In genomic region chr1:54253480-54253879, GRCh38 we compare ENCODE assay signal across 9 cellular contexts. TPM values are rescaled to one million over a fixed set of nuclear protein-coding genes. Genes with fewer than 3 reads are reported as not detected.
DNase-seq lines count a peak whose midpoint lies in the region; ATAC-seq and TF ChIP-seq lines count a peak whose summit lies in the region.
"Had no signal": no experiment of that assay in that cellular context is flagged by ENCODE, and none has a peak within 500 bp of the region (broad histone marks: within the 10 kb centered on the region; RNA-seq: fewer than 3 reads in every experiment).

No MANE protein-coding gene starts in this region.

- no peaks in the 10 kb centered on the region for H3K27me3 Mint-ChIP-seq in CD4-positive, alpha-beta T cell

- no peak overlapping the region for H3K23ac ChIP-seq in IMR-90 (ENCODE audit: low read depth, low read length)

- DNase-seq in AG08396 (ENCODE audit: low spot score): peak; percentile 94
- DNase-seq in IMR-90: peak; percentile 94
- DNase-seq in astrocyte of the spinal cord (ENCODE audit: low read depth, low spot score): peak; percentile 96
- DNase-seq in kidney epithelial cell (ENCODE audit: low read depth): peak; percentile 86
- no peak for DNase-seq in amygdala (lab: John Stamatoyannopoulos, UW)
- no peak for DNase-seq in CD4-positive, alpha-beta T cell
- no peak for DNase-seq in dorsolateral prefrontal cortex
- DNase-seq: activated T-cell treated with anti-CD3 and anti-CD28 coated beads for 4 hours had no signal

- TF ChIP-seq CTCF in IMR-90 (conservative IDR thresholded peaks at IDR 0.05; ENCODE audit: low read depth, low read length) (0 out of 2 replicates have a peak, but pooled peaks have one; percentile 3), astrocyte of the spinal cord (IDR thresholded peaks at IDR 0.05; ENCODE audit: low read depth, low read length) (no peak), kidney epithelial cell (IDR thresholded peaks at IDR 0.05; ENCODE audit: insufficient read depth, low read length, poor library complexity, severe bottlenecking) (no peak), dorsolateral prefrontal cortex (IDR thresholded peaks at IDR 0.05 in 54 of 56, conservative IDR thresholded peaks at IDR 0.05 in 2 of 56; ENCODE audit: low read depth in 1 of 56, partially characterized antibody in 56 of 56) (no peak)
- no peak for TF ChIP-seq CTCF in CD4-positive, alpha-beta T cell (IDR thresholded peaks at IDR 0.05)

- H3K4me3 ChIP-seq in IMR-90 (ENCODE audit: insufficient read depth, low read depth, low read length): no peak overlapping the region
- H3K4me3 ChIP-seq in astrocyte of the spinal cord (ENCODE audit: low read depth, low read length): no peak overlapping the region
- no peak overlapping the region for H3K4me3 ChIP-seq in kidney epithelial cell (ENCODE audit: low read depth, low read length)
- H3K4me3 ChIP-seq in dorsolateral prefrontal cortex: no peak overlapping the region

- peak overlapping the region; percentile 53 for H4K91ac ChIP-seq in IMR-90 (ENCODE audit: insufficient read depth, low read depth, low read length)

- dilution Hi-C loops in IMR-90 (cut with HindIII; ENCODE audit: low sequenced_read_pairs, unreplicated experiment): no loop called here

- H2AK9ac ChIP-seq in IMR-90 (replicated peaks; ENCODE audit: low read depth, low read length, poor library complexity): peak overlapping the region; percentile 2

- no peak for TF ChIP-seq POLR2A in IMR-90 (IDR thresholded peaks at IDR 0.05; ENCODE audit: low read depth, low read length)

- CTCF ChIA-PET in IMR-90 (lab: Yijun Ruan, JAX): no interaction called here
- CTCF ChIA-PET in CD4-positive, alpha-beta T cell (lab: Charles Lee): no interaction called here

- peaks cover 22% of the 10 kb centered on the region for H3K4me1 ChIP-seq in IMR-90 (ENCODE audit: control insufficient read depth, insufficient read depth, low read length)

- peaks cover 49% of the 10 kb centered on the region for H3K36me3 Mint-ChIP-seq in CD4-positive, alpha-beta T cell (ENCODE audit: low read depth)

- peaks cover 14% of the 10 kb centered on the region; the same call in 1 of the 2 replicates for H4K20me1 ChIP-seq in IMR-90 (ENCODE audit: insufficient read depth, low read length)

- intact Hi-C loops in IMR-90 (cut with micrococcal nuclease) (loop anchor here (5.0 kb wide), 1 partner anchor 234 kb away; no protein-coding TSS in a partner anchor), dorsolateral prefrontal cortex (cut with DNase I) (no loop called here)
- intact Hi-C loops in CD4-positive, alpha-beta T cell (cut with DNase I, micrococcal nuclease): no loop called here

- TF ChIP-seq RAD21 in IMR-90 (IDR thresholded peaks at IDR 0.05; ENCODE audit: low read length): 0 out of 2 replicates have a peak, but pooled peaks have one; percentile 21

- peaks cover 20% of the 10 kb centered on the region; the same call in 1 of the 2 replicates for H3K36me3 ChIP-seq in IMR-90 (ENCODE audit: control insufficient read depth, insufficient read depth, low read length)
- H3K36me3 ChIP-seq in kidney epithelial cell (ENCODE audit: control insufficient read depth, insufficient read depth, low read length): no peaks in the 10 kb centered on the region

- no peak overlapping the region for H3K4me3 Mint-ChIP-seq in CD4-positive, alpha-beta T cell

- peak overlapping the region; percentile 37; the same call in 1 of the 3 replicates for H2BK15ac ChIP-seq in IMR-90 (ENCODE audit: low read depth, low read length)

- peak overlapping the region; percentile 82; the same call in 1 of the 2 replicates for H2AK5ac ChIP-seq in IMR-90 (ENCODE audit: low read depth, low read length)

- H3K9me1 ChIP-seq in IMR-90 (ENCODE audit: insufficient read depth, low read length): peaks cover 17% of the 10 kb centered on the region

- no TSS peak for BruUV-seq in IMR-90 (replicated peaks; lab: Mats Ljungman, UMichigan)

- H3K4ac ChIP-seq in IMR-90 (ENCODE audit: low read depth, low read length): peak overlapping the region; percentile 76

- H4K5ac ChIP-seq in IMR-90 (ENCODE audit: low read depth, low read length): no peak overlapping the region; the same call in 1 of the 2 replicates

- H3K79me1 ChIP-seq in IMR-90 (ENCODE audit: low read depth in 1 of 2, low read length in 2 of 2): peaks cover 18 to 43% of the 10 kb centered on the region in 2 experiments

- peak overlapping the region; percentile 50 for H2BK5ac ChIP-seq in IMR-90 (ENCODE audit: low read depth, low read length, poor library complexity, severe bottlenecking)

- no peaks in the 10 kb centered on the region for H3K4me1 Mint-ChIP-seq in CD4-positive, alpha-beta T cell (ENCODE audit: low read depth)

- H2BK20ac ChIP-seq in IMR-90 (ENCODE audit: low read depth, low read length): peak overlapping the region; percentile 68

- peak; percentile 95 for ATAC-seq in IMR-90 (ENCODE audit: low read depth)
- ATAC-seq in GM21360 (IDR thresholded peaks at IDR 0.05; ENCODE audit: unreplicated experiment): no peak
- ATAC-seq in CD4-positive, alpha-beta T cell (ENCODE audit: poor library complexity): no peak

- H2BK120ac ChIP-seq in IMR-90 (ENCODE audit: low read depth, low read length): peak overlapping the region; percentile 53

- no peaks in the 10 kb centered on the region for H3K9me3 ChIP-seq in IMR-90 (ENCODE audit: control insufficient read depth, insufficient read depth, low read length)
- H3K9me3 ChIP-seq in CD4-positive, alpha-beta T cell (ENCODE audit: control insufficient read depth, low read length): no peaks in the 10 kb centered on the region

- 0 out of 2 replicates have a peak overlapping the region, but pooled peaks have one; percentile 27 for H3K14ac ChIP-seq in IMR-90 (replicated peaks; ENCODE audit: low read depth, low read length)

- H3K27ac ChIP-seq in IMR-90 (ENCODE audit: insufficient read depth, low read length) (peak overlapping the region; percentile 25), dorsolateral prefrontal cortex (peak overlapping the region in 2 of 59 donors; percentile 4 to 10)
- H3K27ac ChIP-seq in CD4-positive, alpha-beta T cell (ENCODE audit: low read depth, low read length): no peak overlapping the region

- no peak overlapping the region for H3K18ac ChIP-seq in IMR-90 (ENCODE audit: low read depth, low read length)

- H3K27me3 ChIP-seq in IMR-90 (ENCODE audit: control insufficient read depth, insufficient read depth, low read length): no peaks in the 10 kb centered on the region
- H3K27me3 ChIP-seq in kidney epithelial cell (ENCODE audit: control insufficient read depth, insufficient read depth, low read length): no peaks in the 10 kb centered on the region
- no peaks in the 10 kb centered on the region for H3K27me3 ChIP-seq in CD4-positive, alpha-beta T cell (ENCODE audit: control insufficient read depth, insufficient read depth, low read length)
- H3K27me3 ChIP-seq in dorsolateral prefrontal cortex: no peaks in the 10 kb centered on the region

- no peak overlapping the region for H3K9ac ChIP-seq in IMR-90 (ENCODE audit: low read depth, low read length)

- H4K8ac ChIP-seq in IMR-90 (ENCODE audit: low read depth in 2 of 2, low read length in 2 of 2): peak overlapping the region in 1 of 2 experiments; percentile 62; a peak in 3 of 4 replicates

- H3K27ac Mint-ChIP-seq in CD4-positive, alpha-beta T cell: no peak overlapping the region

- WGBS in IMR-90 (ENCODE audit: extremely low coverage in 2 of 2, insufficient read length in 1 of 2), 2 experiments: 38% methylated on average over 1 of the region's 5 CpGs; no CpG with 5 or more reads in 1 of the 2 experiments

- H3K4me2 ChIP-seq in IMR-90 (ENCODE audit: low read depth, low read length): peak overlapping the region; percentile 52; the same call in 1 of the 2 replicates

- H3K9me3 Mint-ChIP-seq in CD4-positive, alpha-beta T cell: no peaks in the 10 kb centered on the region

- in situ Hi-C loops in IMR-90 (cut with MboI; ENCODE audit: low sequenced_read_pairs) (no loop called here), astrocyte of the spinal cord (cut with HindIII; ENCODE audit: low sequenced_read_pairs) (no loop called here)

- POLR2A ChIA-PET in IMR-90 (lab: Charles Lee; ENCODE audit: unreplicated experiment): interaction anchor here (0.6 to 0.7 kb wide), 2 partner anchors 132 to 151 kb away, joined by 3 to 25 read pairs; no protein-coding TSS in a partner anchor
- POLR2A ChIA-PET in CD4-positive, alpha-beta T cell (lab: Charles Lee): no interaction called here

- H3K56ac ChIP-seq in IMR-90 (ENCODE audit: extremely low read depth, insufficient read depth, low read length): no peak overlapping the region

- peak overlapping the region; percentile 71 for H2AFZ ChIP-seq in IMR-90 (replicated peaks; ENCODE audit: low read length, poor library complexity)

TF ChIP-seq in IMR-90, 13 proteins besides CTCF, POLR2A, EP300 and RAD21 (continues in another document):
- TF ChIP-seq USF2 (IDR thresholded peaks at IDR 0.05; ENCODE audit: low read depth, low read length) (no peak), FOS (IDR thresholded peaks at IDR 0.05; ENCODE audit: low read depth, low read length) (peak; percentile 98), RCOR1 (IDR thresholded peaks at IDR 0.05; ENCODE audit: insufficient replicate concordance, low read length) (peak; percentile 75), BHLHE40 (IDR thresholded peaks at IDR 0.05; ENCODE audit: low read depth, low read length) (peak; percentile 24; the same call in 1 of the 2 replicates), NFE2L2 (IDR thresholded peaks at IDR 0.05; ENCODE audit: low read depth, low read length) (peak; percentile 32; the same call in 1 of the 2 replicates), MAZ (IDR thresholded peaks at IDR 0.05; ENCODE audit: borderline replicate concordance, low read depth, low read length) (peak; percentile 84)

RNA-seq across cellular contexts. Expression of gene MRPL37, which starts 53.5 kb away (rescaled TPM):
- total RNA-seq in IMR-90 (2012; rRNA removed): 111 and 132 TPM in 2 replicates
- polyA plus RNA-seq in IMR-90 (2012; rRNA removed): 36.5 and 42.8 TPM in 2 replicates
- 26.3 and 29.0 TPM in 2 replicates for polyA plus RNA-seq in IMR-90 (2012; cell fraction: cytosol; rRNA removed)
- polyA plus RNA-seq in IMR-90 (2012; cell fraction: nucleus; rRNA removed; ENCODE audit: low replicate concordance): 9.5 and 10.4 TPM in 2 replicates
- total RNA-seq in kidney epithelial cell: 124 and 139 TPM in 2 replicates
- total RNA-seq in CD4-positive, alpha-beta T cell: 10 to 100 TPM; 24.0 to 24.4 TPM
- 10 to 100 TPM; 33.5 to 66.9 (median 49.5) TPM for total RNA-seq in dorsolateral prefrontal cortex

RNA-seq across cellular contexts. Expression of gene CYB5RL, which starts 53.6 kb away (rescaled TPM):
- 3.3 and 3.8 TPM in 2 replicates for total RNA-seq in IMR-90 (2012; rRNA removed)
- 4.1 and 4.3 TPM in 2 replicates for polyA plus RNA-seq in IMR-90 (2012; rRNA removed)
- 2.4 and 3.3 TPM in 2 replicates for polyA plus RNA-seq in IMR-90 (2012; cell fraction: cytosol; rRNA removed)
- polyA plus RNA-seq in IMR-90 (2012; cell fraction: nucleus; rRNA removed; ENCODE audit: low replicate concordance): 4.6 and 5.1 TPM in 2 replicates
- total RNA-seq in kidney epithelial cell: 6.5 and 6.6 TPM in 2 replicates
- total RNA-seq in CD4-positive, alpha-beta T cell: 1 to 10 TPM; 2.0 to 2.1 TPM
- total RNA-seq in dorsolateral prefrontal cortex: 10 to 100 TPM in 34 of 120 experiments, 1 to 10 TPM in 86; 3.6 to 19.4 (median 8.7) TPM

Comparison
In these comparisons a context has a peak if more than half of its experiments do, and no peak if none do; other contexts are left out.
1. DNase-seq: peak in AG08396 (single experiment), IMR-90 (single experiment), astrocyte of the spinal cord (single experiment) and kidney epithelial cell (single experiment); none in amygdala (0 of 56), CD4-positive, alpha-beta T cell (0 of 10) and dorsolateral prefrontal cortex (0 of 10).